1 cellular context compared by ENCODE assay signal in genomic region chr9:91150273-91151013, GRCh38.
TF ChIP-seq lines count a peak whose summit lies in the region.

No MANE protein-coding gene starts in this region.

TF ChIP-seq in HepG2, 621 proteins besides CTCF, POLR2A, EP300 and RAD21 (continued from another document):
- no peak for TF ChIP-seq ZBTB40 (IDR thresholded peaks at IDR 0.05)
- peak; percentile 83 for TF ChIP-seq ZBTB40 (CRISPR knock-in tag; IDR thresholded peaks at IDR 0.05)
- no peak for TF ChIP-seq AHR (CRISPR knock-in tag; IDR thresholded peaks at IDR 0.05)
- TF ChIP-seq KMT2A (CRISPR knock-in tag; IDR thresholded peaks at IDR 0.05) = no peak
- TF ChIP-seq MED13 (CRISPR knock-in tag; IDR thresholded peaks at IDR 0.05) = no peak
- peak; percentile 85 for TF ChIP-seq ZNF331 (CRISPR knock-in tag; IDR thresholded peaks at IDR 0.05)
- no peak for TF ChIP-seq GMEB1 (CRISPR knock-in tag; IDR thresholded peaks at IDR 0.05; ENCODE audit: borderline replicate concordance)
- no peak for TF ChIP-seq BATF2 (CRISPR knock-in tag; IDR thresholded peaks at IDR 0.05)
- no peak for TF ChIP-seq RELA (CRISPR knock-in tag; IDR thresholded peaks at IDR 0.05)
- no peak for TF ChIP-seq ZNF572 (CRISPR knock-in tag; IDR thresholded peaks at IDR 0.05)
- TF ChIP-seq ZNF782 (CRISPR knock-in tag; IDR thresholded peaks at IDR 0.05; ENCODE audit: borderline replicate concordance) = no peak
- TF ChIP-seq SALL2 (CRISPR knock-in tag; IDR thresholded peaks at IDR 0.05) = no peak
TF ChIP-seq in HepG2: peak in this region for 2.
